Comparison of ENCODE assay signal across 18 cellular contexts in genomic region chr7:16223963-16224707, GRCh38.
DNase-seq lines count a peak whose midpoint lies in the region; ATAC-seq lines count a peak whose summit lies in the region.
"Had no signal": no experiment of that assay in that cellular context is flagged by ENCODE, and none has a peak within 500 bp of the region (broad histone marks: within the 10 kb centered on the region; RNA-seq: fewer than 3 reads in every experiment).

No MANE protein-coding gene starts in this region.

- H3K4me3 Mint-ChIP-seq in activated CD4-positive, alpha-beta memory T cell treated with anti-CD3 and anti-CD28 coated beads, Interleukin-2, amount 10 ng/mL, durations not matched to agents 7 days and 5 days: peak overlapping the region; percentile 38
- H3K4me3 Mint-ChIP-seq in activated naive CD8-positive, alpha-beta T cell treated with anti-CD3 and anti-CD28 coated beads, Interleukin-2, amount 10 ng/mL, durations not matched to agents 7 days and 5 days: peak overlapping the region; percentile 61
- H3K4me3 Mint-ChIP-seq: CD14-positive monocyte had no signal

- H3K36me3 Mint-ChIP-seq in activated CD4-positive, alpha-beta memory T cell treated with anti-CD3 and anti-CD28 coated beads, Interleukin-2, amount 10 ng/mL, durations not matched to agents 7 days and 5 days (ENCODE audit: low read depth): no peaks in the 10 kb centered on the region
- peaks cover 1% of the 10 kb centered on the region for H3K36me3 Mint-ChIP-seq in activated naive CD8-positive, alpha-beta T cell treated with anti-CD3 and anti-CD28 coated beads, Interleukin-2, amount 10 ng/mL, durations not matched to agents 7 days and 5 days
- H3K36me3 Mint-ChIP-seq: CD14-positive monocyte had no signal

- peak overlapping the region; percentile 48 for H3K27ac Mint-ChIP-seq in activated CD4-positive, alpha-beta memory T cell treated with anti-CD3 and anti-CD28 coated beads, Interleukin-2, amount 10 ng/mL, durations not matched to agents 7 days and 5 days
- H3K27ac Mint-ChIP-seq in activated naive CD8-positive, alpha-beta T cell treated with anti-CD3 and anti-CD28 coated beads, Interleukin-2, amount 10 ng/mL, durations not matched to agents 7 days and 5 days: no peak overlapping the region
- H3K27ac Mint-ChIP-seq: CD14-positive monocyte, progenitor cell of endocrine pancreas had no signal

- DNase-seq in OCI-M1 (lab: John Stamatoyannopoulos, UW) (peak; percentile 11), epidermal melanocyte (ENCODE audit: insufficient read length, low spot score) (no peak), COLO668 (lab: John Stamatoyannopoulos, UW; ENCODE audit: unreplicated experiment) (no peak), NCI-H1436 treated with DMSO at 0.1 percent for 48 hours (lab: John Stamatoyannopoulos, UW) (no peak), NCI-H2029 (lab: John Stamatoyannopoulos, UW) (no peak)
- peak; percentile 68 for DNase-seq in activated CD4-positive, alpha-beta memory T cell treated with anti-CD3 and anti-CD28 coated beads, Interleukin-2, amount 10 ng/mL, durations not matched to agents 7 days and 5 days
- peak; percentile 47 for DNase-seq in activated naive CD8-positive, alpha-beta T cell treated with anti-CD3 and anti-CD28 coated beads, Interleukin-2, amount 10 ng/mL, durations not matched to agents 7 days and 5 days
- DNase-seq in stimulated activated CD8-positive, alpha-beta memory T cell treated with anti-CD3 and anti-CD28 coated beads, Interleukin-15, amount 100 ng/mL, for 48 hours (ENCODE audit: low read depth in 2 of 2): peak; percentile 15 to 32
- DNase-seq: brain microvascular endothelial cell, GM23248, IMR-90, kidney glomerular epithelial cell, NCI-H1417, NCI-H446, thyroid gland had no signal

- CTCF ChIA-PET in activated CD4-positive, alpha-beta memory T cell treated with anti-CD3 and anti-CD28 coated beads, Interleukin-2, amount 10 ng/mL, durations not matched to agents 7 days and 5 days (lab: Charles Lee): interaction anchor here (1.0 kb wide), 1 partner anchor 341 kb away, joined by 4 read pairs; no protein-coding TSS in a partner anchor

- POLR2A ChIA-PET in activated CD4-positive, alpha-beta memory T cell treated with anti-CD3 and anti-CD28 coated beads, Interleukin-2, amount 10 ng/mL, durations not matched to agents 7 days and 5 days (lab: Charles Lee): no interaction called here
- POLR2A ChIA-PET in activated naive CD8-positive, alpha-beta T cell treated with anti-CD3 and anti-CD28 coated beads, Interleukin-2, amount 10 ng/mL, durations not matched to agents 7 days and 5 days (lab: Charles Lee): interaction anchor here (1.5 kb wide), 1 partner anchor 196 kb away, joined by 5 read pairs; the partner anchor contains the start of gene CRPPA

- no peaks in the 10 kb centered on the region for H3K27me3 Mint-ChIP-seq in activated CD4-positive, alpha-beta memory T cell treated with anti-CD3 and anti-CD28 coated beads, Interleukin-2, amount 10 ng/mL, durations not matched to agents 7 days and 5 days
- no peaks in the 10 kb centered on the region for H3K27me3 Mint-ChIP-seq in activated naive CD8-positive, alpha-beta T cell treated with anti-CD3 and anti-CD28 coated beads, Interleukin-2, amount 10 ng/mL, durations not matched to agents 7 days and 5 days
- H3K27me3 Mint-ChIP-seq: progenitor cell of endocrine pancreas had no signal

- peak; percentile 70 for ATAC-seq in activated naive CD8-positive, alpha-beta T cell treated with anti-CD3 and anti-CD28 coated beads, Interleukin-2, amount 10 ng/mL, durations not matched to agents 7 days and 5 days (ENCODE audit: low read depth)
- ATAC-seq: gastroesophageal sphincter had no signal

- peaks cover 16% of the 10 kb centered on the region for H3K4me1 Mint-ChIP-seq in activated CD4-positive, alpha-beta memory T cell treated with anti-CD3 and anti-CD28 coated beads, Interleukin-2, amount 10 ng/mL, durations not matched to agents 7 days and 5 days
- peaks cover 5% of the 10 kb centered on the region for H3K4me1 Mint-ChIP-seq in activated naive CD8-positive, alpha-beta T cell treated with anti-CD3 and anti-CD28 coated beads, Interleukin-2, amount 10 ng/mL, durations not matched to agents 7 days and 5 days
- H3K4me1 Mint-ChIP-seq: CD14-positive monocyte had no signal

- peaks cover 6% of the 10 kb centered on the region for H3K9me3 Mint-ChIP-seq in activated CD4-positive, alpha-beta memory T cell treated with anti-CD3 and anti-CD28 coated beads, Interleukin-2, amount 10 ng/mL, durations not matched to agents 7 days and 5 days
- H3K9me3 Mint-ChIP-seq in activated naive CD8-positive, alpha-beta T cell treated with anti-CD3 and anti-CD28 coated beads, Interleukin-2, amount 10 ng/mL, durations not matched to agents 7 days and 5 days: peaks cover 2% of the 10 kb centered on the region

Comparison
In these comparisons a context has a peak if more than half of its experiments do, and no peak if none do; other contexts are left out.
1. DNase-seq: peak in OCI-M1 (single experiment), activated CD4-positive, alpha-beta memory T cell treated with anti-CD3 and anti-CD28 coated beads, Interleukin-2, amount 10 ng/mL, durations not matched to agents 7 days and 5 days (single experiment), activated naive CD8-positive, alpha-beta T cell treated with anti-CD3 and anti-CD28 coated beads, Interleukin-2, amount 10 ng/mL, durations not matched to agents 7 days and 5 days (single experiment) and stimulated activated CD8-positive, alpha-beta memory T cell treated with anti-CD3 and anti-CD28 coated beads, Interleukin-15, amount 100 ng/mL, for 48 hours (2 of 2); none in epidermal melanocyte (single experiment), COLO668 (single experiment), NCI-H1436 treated with DMSO at 0.1 percent for 48 hours (single experiment) and NCI-H2029 (single experiment).